ENCODE assay signal across 9 cellular contexts in the genomic region with DNA sequence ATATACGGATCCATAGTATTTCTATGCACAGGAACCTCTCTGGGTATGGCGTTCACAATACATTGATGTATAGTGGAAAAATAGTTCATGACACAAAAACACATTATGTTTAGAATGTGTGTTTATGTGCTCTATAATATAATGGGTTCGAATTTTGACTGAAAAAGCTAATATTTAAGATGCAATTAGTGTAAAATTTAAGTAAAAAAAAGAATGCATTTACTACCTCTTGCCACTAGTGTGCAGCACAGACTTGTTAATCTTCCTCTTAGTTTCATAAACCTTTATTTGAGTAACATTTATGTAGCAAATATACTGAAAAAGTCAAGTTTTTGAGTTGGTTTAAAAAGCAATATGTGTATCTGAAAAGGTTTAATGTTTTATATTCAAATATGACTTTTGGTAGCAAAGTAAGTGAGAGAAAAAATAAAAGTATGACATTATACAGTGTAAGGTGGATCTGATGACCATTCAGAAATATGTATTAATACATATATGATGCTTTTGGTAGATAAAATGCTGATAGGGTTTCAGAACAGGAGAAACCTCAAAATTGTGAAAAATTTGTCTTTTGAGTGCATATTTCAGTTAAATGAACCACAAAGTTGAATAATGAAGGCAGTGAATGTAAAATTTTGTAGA. TPM values are rescaled to one million over a fixed set of nuclear protein-coding genes. Genes with fewer than 3 reads are reported as not detected.
DNase-seq lines count a peak whose midpoint lies in the region; ATAC-seq and TF ChIP-seq lines count a peak whose summit lies in the region.
"Had no signal": no experiment of that assay in that cellular context is flagged by ENCODE, and none has a peak within 500 bp of the region (broad histone marks: within the 10 kb centered on the region; RNA-seq: fewer than 3 reads in every experiment).

No MANE protein-coding gene starts in this region.

- no peaks in the 10 kb centered on the region for H3K27me3 ChIP-seq in Peyer's patch
- no peaks in the 10 kb centered on the region for H3K27me3 ChIP-seq in thoracic aorta (replicated peaks; ENCODE audit: insufficient read depth)

- TF ChIP-seq POLR2A in Peyer's patch (IDR thresholded peaks at IDR 0.05), result no peak

- H3K4me3 ChIP-seq in Peyer's patch (no peak overlapping the region), fibroblast of mammary gland (ENCODE audit: control insufficient read depth, low read depth, low read length) (no peak overlapping the region), thoracic aorta (no peak overlapping the region)
- H3K4me3 ChIP-seq: SJSA1 had no signal

- H3K27ac ChIP-seq in Peyer's patch (no peak overlapping the region), thoracic aorta (no peak overlapping the region)
- H3K27ac ChIP-seq: SJSA1 had no signal

- H3K4me1 ChIP-seq in Peyer's patch (no peaks in the 10 kb centered on the region), thoracic aorta (ENCODE audit: control insufficient read depth in 1 of 2, low read depth in 2 of 2) (no peaks in the 10 kb centered on the region)
- H3K4me1 ChIP-seq: SJSA1 had no signal

- H3K36me3 ChIP-seq in Peyer's patch (no peaks in the 10 kb centered on the region), thoracic aorta (no peaks in the 10 kb centered on the region)
- H3K36me3 ChIP-seq: SJSA1 had no signal

- ATAC-seq in HG02884 (IDR thresholded peaks at IDR 0.05; ENCODE audit: unreplicated experiment) (peak; percentile 67), thoracic aorta (ENCODE audit: insufficient number of reproducible peaks, low FRiP score, low read depth) (no peak), HG03095 (IDR thresholded peaks at IDR 0.05; ENCODE audit: unreplicated experiment) (no peak)

- H3K9me3 ChIP-seq in Peyer's patch (no peaks in the 10 kb centered on the region), thoracic aorta (no peaks in the 10 kb centered on the region)
- H3K9me3 ChIP-seq: SJSA1 had no signal

- no peak for DNase-seq in GM10266 (ENCODE audit: extremely low spot score)
- DNase-seq in Peyer's patch, result no peak
- peak; percentile 69 for DNase-seq in fibroblast of mammary gland (ENCODE audit: low read depth)
- no peak for DNase-seq in thoracic aorta (ENCODE audit: low spot score)
- no peak for DNase-seq in cerebellar nuclear complex (lab: John Stamatoyannopoulos, UW)
- DNase-seq in middle frontal gyrus (ENCODE audit: extremely low spot score, low spot score), result no peak

- TF ChIP-seq CTCF in GM10266 (IDR thresholded peaks at IDR 0.05; ENCODE audit: control insufficient read depth, insufficient read depth, low read depth, missing control alignments) (peak; percentile 43), Peyer's patch (IDR thresholded peaks at IDR 0.05) (peak in 5 of 6 experiments; percentile 3 to 45 (median 36)), fibroblast of mammary gland (conservative IDR thresholded peaks at IDR 0.05; ENCODE audit: control insufficient read depth, insufficient read depth, low read depth, low read length) (peak; percentile 80), thoracic aorta (IDR thresholded peaks at IDR 0.05) (peak; percentile 47)

RNA-seq across cellular contexts. Expression of a gene that starts 49.5 kb away (rescaled TPM):
- total RNA-seq in Peyer's patch, result 100 to 1,000 TPM in 1 of 4 donors, 10 to 100 TPM in 1, 1 to 10 TPM in 2; 3.5 to 159 (median 8.8) TPM
- total RNA-seq in thoracic aorta, result 10 to 100 TPM; 10.6 to 24.6 TPM
